29 cellular contexts compared by ENCODE assay signal in the genomic region with DNA sequence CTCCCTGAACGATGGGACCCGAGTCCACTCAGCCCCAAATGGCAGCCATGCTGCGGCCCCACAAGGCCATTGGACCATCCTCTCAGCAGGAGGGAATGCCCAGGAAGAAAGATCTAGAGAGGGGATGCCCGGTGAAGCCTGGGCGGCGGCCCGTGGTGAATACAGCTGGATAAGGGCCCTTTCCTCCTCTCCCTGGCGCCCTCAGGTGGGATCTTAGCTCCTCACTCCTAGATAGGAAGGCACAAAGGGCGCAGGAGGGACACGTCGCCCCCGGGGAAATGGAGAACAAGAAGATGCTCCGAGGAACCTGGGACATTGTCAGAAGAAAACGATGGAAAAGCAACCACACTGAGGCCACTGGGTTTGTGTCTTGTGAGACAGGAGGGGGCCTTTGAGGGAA. TPM values are rescaled to one million over a fixed set of nuclear protein-coding genes. Genes with fewer than 3 reads are reported as not detected.
"Had no signal": no experiment of that assay in that cellular context is flagged by ENCODE, and none has a peak within 500 bp of the region (broad histone marks: within the 10 kb centered on the region; RNA-seq: fewer than 3 reads in every experiment).

No MANE protein-coding gene starts in this region.

- H3K4me3 ChIP-seq: ascending aorta, body of pancreas, SJCRH30 had no signal

- H3K4me3 Mint-ChIP-seq: activated naive CD8-positive, alpha-beta T cell treated with anti-CD3 and anti-CD28 coated beads, Interleukin-2, amount 50 U/mL, for 24 hours; activated T-cell treated with anti-CD3 and anti-CD28 coated beads, Interleukin-2, amount 50 U/mL, for 72 hours; T-helper 2 cell treated with Interferon-gamma antibody and Interleukin-4, amounts not matched to agents 5 μg/mL and 100 μg/mL, for 36 hours had no signal

- H3K36me3 ChIP-seq: ascending aorta, SJCRH30 had no signal

- H3K4me1 ChIP-seq: ascending aorta, body of pancreas, SJCRH30 had no signal

- DNase-seq: activated CD4-positive, alpha-beta T cell treated with anti-CD3 and anti-CD28 coated beads for 48 hours; activated CD4-positive, alpha-beta T cell treated with anti-CD3 and anti-CD28 coated beads, Interleukin-2, amount 50 U/mL, for 4 hours; activated CD4-positive, CD25-positive, alpha-beta regulatory T cell treated with anti-CD3 and anti-CD28 coated beads, Interleukin-2, amount 50 U/mL, for 72 hours; activated naive CD4-positive, alpha-beta T cell treated with anti-CD3 and anti-CD28 coated beads, Interleukin-2, amount 50 U/mL, for 16 hours; activated naive CD8-positive, alpha-beta T cell treated with anti-CD3 and anti-CD28 coated beads, Interleukin-2, amount 50 U/mL, for 24 hours; activated T-cell treated with anti-CD3 and anti-CD28 coated beads, Interleukin-2, amount 50 U/mL, for 72 hours; amniotic stem cell; body of pancreas; central memory CD4-positive, alpha-beta T cell; MM.1S; NCI-H1105; NCI-H1436; NCI-H1694 treated with DMSO at 0.1 percent for 48 hours; NCI-H2029 treated with DMSO at 0.1 percent for 48 hours; NCI-H345; NCI-H510A; NCI-H526 treated with DMSO at 0.1 percent for 48 hours; NCI-H82; Right ventricle myocardium superior; RPMI8226; SJCRH30; SW 1271 had no signal

- H3K9me3 Mint-ChIP-seq: activated naive CD8-positive, alpha-beta T cell treated with anti-CD3 and anti-CD28 coated beads, Interleukin-2, amount 50 U/mL, for 24 hours; activated T-cell treated with anti-CD3 and anti-CD28 coated beads, Interleukin-2, amount 50 U/mL, for 72 hours; activated T-helper 2 cell treated with anti-CD3 and anti-CD28 coated beads, Interferon-gamma antibody, Interleukin-2, Interleukin-4, amounts not matched to agents 10 μg/mL and 5 μg/mL and 100 μg/mL, durations not matched to agents 14 hours and 24 hours and 36 hours; T-helper 2 cell treated with Interferon-gamma antibody and Interleukin-4, amounts not matched to agents 5 μg/mL and 100 μg/mL, for 36 hours had no signal

- H3K27me3 ChIP-seq: ascending aorta, body of pancreas had no signal

- H3K9me3 ChIP-seq: ascending aorta, body of pancreas, SJCRH30 had no signal

- H3K27ac Mint-ChIP-seq: activated naive CD8-positive, alpha-beta T cell treated with anti-CD3 and anti-CD28 coated beads, Interleukin-2, amount 50 U/mL, for 24 hours; activated T-cell treated with anti-CD3 and anti-CD28 coated beads, Interleukin-2, amount 50 U/mL, for 72 hours; activated T-helper 2 cell treated with anti-CD3 and anti-CD28 coated beads, Interferon-gamma antibody, Interleukin-2, Interleukin-4, amounts not matched to agents 10 μg/mL and 5 μg/mL and 100 μg/mL, durations not matched to agents 14 hours and 24 hours and 36 hours; T-helper 2 cell treated with Interferon-gamma antibody and Interleukin-4, amounts not matched to agents 5 μg/mL and 100 μg/mL, for 36 hours had no signal

- H3K27ac ChIP-seq: ascending aorta, body of pancreas, SJCRH30 had no signal

RNA-seq across cellular contexts. Expression of a gene that starts 2.5 kb away (rescaled TPM):
- total RNA-seq: activated CD8-positive, alpha-beta memory T cell treated with anti-CD3 and anti-CD28 coated beads for 36 hours; activated T-helper 2 cell treated with anti-CD3 and anti-CD28 coated beads, Interferon-gamma antibody, Interleukin-2, Interleukin-4, amounts not matched to agents 10 μg/mL and 5 μg/mL and 100 μg/mL, durations not matched to agents 14 hours and 24 hours and 36 hours; ascending aorta; bronchial epithelial cell; OCI-LY7; SJCRH30 had no signal

RNA-seq across cellular contexts. Expression of a gene that starts 12.1 kb away (rescaled TPM):
- total RNA-seq: activated CD8-positive, alpha-beta memory T cell treated with anti-CD3 and anti-CD28 coated beads for 36 hours; activated T-cell treated with anti-CD3 and anti-CD28 coated beads, Interleukin-2, amount 50 U/mL, for 72 hours; activated T-helper 2 cell treated with anti-CD3 and anti-CD28 coated beads, Interferon-gamma antibody, Interleukin-2, Interleukin-4, amounts not matched to agents 10 μg/mL and 5 μg/mL and 100 μg/mL, durations not matched to agents 14 hours and 24 hours and 36 hours; ascending aorta; body of pancreas; bronchial epithelial cell; OCI-LY7; SJCRH30; T-helper 1 cell treated with Interleukin-12 subunit alpha and Interleukin-12 subunit beta and Interleukin-4 antibody, amounts not matched to agents 30 ng/mL and 1 ng/mL, for 36 hours had no signal

RNA-seq across cellular contexts. Expression of a gene that starts 23.9 kb away (rescaled TPM):
- total RNA-seq: activated CD8-positive, alpha-beta memory T cell treated with anti-CD3 and anti-CD28 coated beads for 36 hours; activated T-cell treated with anti-CD3 and anti-CD28 coated beads, Interleukin-2, amount 50 U/mL, for 72 hours; activated T-helper 2 cell treated with anti-CD3 and anti-CD28 coated beads, Interferon-gamma antibody, Interleukin-2, Interleukin-4, amounts not matched to agents 10 μg/mL and 5 μg/mL and 100 μg/mL, durations not matched to agents 14 hours and 24 hours and 36 hours; ascending aorta; body of pancreas; bronchial epithelial cell; OCI-LY7; Right ventricle myocardium superior; SJCRH30; T-helper 1 cell treated with Interleukin-12 subunit alpha and Interleukin-12 subunit beta and Interleukin-4 antibody, amounts not matched to agents 30 ng/mL and 1 ng/mL, for 36 hours had no signal

RNA-seq across cellular contexts. Expression of a gene that starts 48.7 kb away (rescaled TPM):
- total RNA-seq: activated CD8-positive, alpha-beta memory T cell treated with anti-CD3 and anti-CD28 coated beads for 36 hours; activated T-helper 2 cell treated with anti-CD3 and anti-CD28 coated beads, Interferon-gamma antibody, Interleukin-2, Interleukin-4, amounts not matched to agents 10 μg/mL and 5 μg/mL and 100 μg/mL, durations not matched to agents 14 hours and 24 hours and 36 hours; ascending aorta; body of pancreas; bronchial epithelial cell; OCI-LY7; Right ventricle myocardium superior; SJCRH30; T-helper 1 cell treated with Interleukin-12 subunit alpha and Interleukin-12 subunit beta and Interleukin-4 antibody, amounts not matched to agents 30 ng/mL and 1 ng/mL, for 36 hours had no signal
